Comparison of ENCODE assay signal across 1 cellular context in the genomic region with DNA sequence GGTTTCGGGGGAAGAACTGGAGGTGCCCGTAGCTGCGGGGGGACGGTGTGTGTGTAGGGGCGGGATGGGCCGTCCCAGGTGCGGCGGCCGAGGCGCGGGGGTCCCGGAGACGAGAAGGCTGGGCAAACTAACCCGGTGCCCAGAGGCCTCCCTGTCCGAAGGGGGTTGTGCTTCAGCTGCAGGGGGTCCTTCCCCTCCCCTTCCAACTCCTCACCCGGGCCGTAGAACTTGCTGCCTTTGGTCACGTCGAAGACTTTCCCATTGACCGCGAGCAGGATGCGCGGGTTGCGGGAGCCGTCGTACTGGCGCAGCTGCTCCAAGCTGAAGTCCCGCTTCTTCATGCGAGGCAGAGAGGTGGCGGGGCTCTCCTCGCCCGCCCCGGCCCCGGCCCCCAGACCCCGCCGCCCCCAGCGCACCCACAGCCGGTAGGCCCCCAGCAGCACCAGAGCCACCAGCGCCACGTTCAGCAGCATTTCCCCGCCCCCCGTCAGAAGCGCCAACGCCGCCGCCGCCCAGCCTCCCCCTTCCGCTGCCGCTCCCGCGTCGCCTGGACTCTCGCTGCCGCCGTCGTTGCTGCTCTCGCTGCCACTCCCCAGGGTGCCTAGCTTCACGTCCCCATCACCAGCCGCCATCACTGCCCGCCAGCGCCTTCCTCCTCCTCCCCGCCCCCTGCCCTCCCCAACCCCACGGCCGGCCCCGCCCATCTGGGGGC.
TF ChIP-seq lines count a peak whose summit lies in the region.

PGRMC2 (minus strand) TSS at position 655 of the 712 bp plus-strand sequence; CDS start at position 632, 23 bp downstream.

TF ChIP-seq in H1, 55 proteins besides CTCF, POLR2A, EP300 and RAD21:
- TF ChIP-seq MAX (IDR thresholded peaks at IDR 0.05) (peak; percentile 34), RBBP5 (IDR thresholded peaks at IDR 0.05; ENCODE audit: borderline replicate concordance, low read depth, low read length) (peak; percentile 54; the same call in 1 of the 2 replicates), YY1 (IDR thresholded peaks at IDR 0.05; ENCODE audit: low read depth, low read length) (peak; percentile 90), ASH2L (IDR thresholded peaks at IDR 0.05; ENCODE audit: low read length) (peak; percentile 19), SIRT6 (IDR thresholded peaks at IDR 0.05; ENCODE audit: low read length) (no peak), TAF1 (IDR thresholded peaks at IDR 0.05; ENCODE audit: low read depth, low read length) (peak; percentile 77), ATF2 (IDR thresholded peaks at IDR 0.05; ENCODE audit: low read length) (no peak)
